9 cellular contexts compared by ENCODE assay signal in genomic region chr1:151840421-151840820, GRCh38. TPM values are rescaled to one million over a fixed set of nuclear protein-coding genes. Genes with fewer than 3 reads are reported as not detected.
DNase-seq lines count a peak whose midpoint lies in the region; ATAC-seq and TF ChIP-seq lines count a peak whose summit lies in the region.
"Had no signal": no experiment of that assay in that cellular context is flagged by ENCODE, and none has a peak within 500 bp of the region (broad histone marks: within the 10 kb centered on the region; RNA-seq: fewer than 3 reads in every experiment).

No MANE protein-coding gene starts in this region.

- peak overlapping the region; percentile 85 for H3K4me3 Mint-ChIP-seq in activated T-cell treated with anti-CD3 and anti-CD28 coated beads, Interleukin-2, amount 50 U/mL, for 24 hours
- H3K4me3 Mint-ChIP-seq in activated naive CD8-positive, alpha-beta T cell treated with anti-CD3 and anti-CD28 coated beads, Interleukin-2, amount 50 U/mL, for 24 hours = peak overlapping the region; percentile 84

- no peak overlapping the region for H3K27ac Mint-ChIP-seq in activated T-cell treated with anti-CD3 and anti-CD28 coated beads, Interleukin-2, amount 50 U/mL, for 24 hours
- H3K27ac Mint-ChIP-seq in activated naive CD8-positive, alpha-beta T cell treated with anti-CD3 and anti-CD28 coated beads, Interleukin-2, amount 50 U/mL, for 24 hours = peak overlapping the region; percentile 14

- no peaks in the 10 kb centered on the region for H3K9me3 ChIP-seq in gastrocnemius medialis

- peaks cover 2% of the 10 kb centered on the region for H3K27me3 ChIP-seq in layer of hippocampus (ENCODE audit: control insufficient read depth, insufficient read depth, low read length)
- H3K27me3 ChIP-seq in gastrocnemius medialis = peaks cover 21 to 30% (median 26%) of the 10 kb centered on the region in 3 donors

- H3K4me3 ChIP-seq in gastrocnemius medialis = no peak overlapping the region

- TF ChIP-seq POLR2A in gastrocnemius medialis (IDR thresholded peaks at IDR 0.05) = no peak

- H3K4me1 ChIP-seq in gastrocnemius medialis = peaks cover 7 to 10% of the 10 kb centered on the region in 2 donors

- TF ChIP-seq CTCF in gastrocnemius medialis (IDR thresholded peaks at IDR 0.05 in 4 of 5, conservative IDR thresholded peaks at IDR 0.05 in 1 of 5) = no peak

- no peak for ATAC-seq in activated naive CD8-positive, alpha-beta T cell treated with anti-CD3 and anti-CD28 coated beads, Interleukin-2, amount 50 U/mL, for 24 hours
- ATAC-seq in HG03095 (IDR thresholded peaks at IDR 0.05; ENCODE audit: unreplicated experiment) = no peak
- no peak for ATAC-seq in gastrocnemius medialis

- DNase-seq in activated T-cell treated with anti-CD3 and anti-CD28 coated beads, Interleukin-2, amount 50 U/mL, for 24 hours = no peak
- DNase-seq in activated T-cell treated with anti-CD3 and anti-CD28 coated beads for 4 hours (no peak), gastrocnemius medialis (no peak)
- DNase-seq in activated naive CD8-positive, alpha-beta T cell treated with anti-CD3 and anti-CD28 coated beads, Interleukin-2, amount 50 U/mL, for 24 hours = no peak
- no peak for DNase-seq in stimulated activated CD4-positive, alpha-beta T cell treated with anti-CD3 and anti-CD28 coated beads, Interleukin-2, amount 100 ng/mL, for 24 hours

- in situ Hi-C loops in gastrocnemius medialis (cut with MboI; ENCODE audit: low sequenced_read_pairs in 4 of 4) = loop anchor here in 3 of 4 donors (10.0 to 25.0 kb wide), 3 partner anchors 76 to 253 kb away; partner anchors contain the start of genes MRPL9 (in 1 of the 3) and SNX27 (in 1 of the 3)

- peaks cover 50% of the 10 kb centered on the region for H3K4me1 Mint-ChIP-seq in activated T-cell treated with anti-CD3 and anti-CD28 coated beads, Interleukin-2, amount 50 U/mL, for 24 hours (ENCODE audit: low read depth)
- H3K4me1 Mint-ChIP-seq in activated naive CD8-positive, alpha-beta T cell treated with anti-CD3 and anti-CD28 coated beads, Interleukin-2, amount 50 U/mL, for 24 hours = peaks cover 47% of the 10 kb centered on the region

- H3K27ac ChIP-seq in layer of hippocampus (ENCODE audit: low read depth, low read length) = peak overlapping the region; percentile 97
- peak overlapping the region; percentile 98 for H3K27ac ChIP-seq in temporal lobe (ENCODE audit: low read depth, low read length)
- no peak overlapping the region for H3K27ac ChIP-seq in gastrocnemius medialis

- intact Hi-C loops in gastrocnemius medialis (cut with DNase I; ENCODE audit: low total_unique reads) = no loop called here

- peaks cover 45% of the 10 kb centered on the region for H3K36me3 Mint-ChIP-seq in activated T-cell treated with anti-CD3 and anti-CD28 coated beads, Interleukin-2, amount 50 U/mL, for 24 hours (ENCODE audit: low read depth)
- H3K36me3 Mint-ChIP-seq in activated naive CD8-positive, alpha-beta T cell treated with anti-CD3 and anti-CD28 coated beads, Interleukin-2, amount 50 U/mL, for 24 hours (ENCODE audit: low read depth) = peaks cover 27% of the 10 kb centered on the region

- H3K27me3 Mint-ChIP-seq in activated T-cell treated with anti-CD3 and anti-CD28 coated beads, Interleukin-2, amount 50 U/mL, for 24 hours = no peaks in the 10 kb centered on the region
- peaks cover 1% of the 10 kb centered on the region for H3K27me3 Mint-ChIP-seq in activated naive CD8-positive, alpha-beta T cell treated with anti-CD3 and anti-CD28 coated beads, Interleukin-2, amount 50 U/mL, for 24 hours

- H3K9me3 Mint-ChIP-seq in activated T-cell treated with anti-CD3 and anti-CD28 coated beads, Interleukin-2, amount 50 U/mL, for 24 hours = no peaks in the 10 kb centered on the region
- no peaks in the 10 kb centered on the region for H3K9me3 Mint-ChIP-seq in activated naive CD8-positive, alpha-beta T cell treated with anti-CD3 and anti-CD28 coated beads, Interleukin-2, amount 50 U/mL, for 24 hours

- H3K36me3 ChIP-seq in gastrocnemius medialis = no peaks in the 10 kb centered on the region

RNA-seq across cellular contexts. Expression of gene C2CD4D, which starts 0.8 kb away (rescaled TPM):
- total RNA-seq in temporal lobe = not detected
- not detected for total RNA-seq in gastrocnemius medialis
- total RNA-seq: mesenteric fat pad had no signal

RNA-seq across cellular contexts. Expression of gene RORC, which starts 8.8 kb away (rescaled TPM):
- total RNA-seq in temporal lobe (under 0.01 TPM), gastrocnemius medialis (100 to 1,000 TPM in 3 of 4 donors, 10 to 100 TPM in 1; 61.3 to 251 (median 163) TPM)

RNA-seq across cellular contexts. Expression of gene THEM5, which starts 13.1 kb away (rescaled TPM):
- total RNA-seq in temporal lobe (not detected), gastrocnemius medialis (not detected)
- total RNA-seq: mesenteric fat pad had no signal

RNA-seq across cellular contexts. Expression of gene LINGO4, which starts 35.2 kb away (rescaled TPM):
- total RNA-seq in temporal lobe = not detected
- 10 to 100 TPM in 2 of 4 donors, 1 to 10 TPM in 2; 4.2 to 24.5 (median 14.3) TPM for total RNA-seq in gastrocnemius medialis
- total RNA-seq: mesenteric fat pad had no signal

RNA-seq across cellular contexts. Expression of gene TDRKH, which starts 50.1 kb away (rescaled TPM):
- 18.7 TPM for total RNA-seq in temporal lobe
- 1 to 10 TPM; 3.9 to 8.3 (median 4.6) TPM for total RNA-seq in gastrocnemius medialis

Comparison
In these comparisons a context has a peak if more than half of its experiments do, and no peak if none do; other contexts are left out.
1. H3K27ac ChIP-seq: peak in layer of hippocampus (single experiment) and temporal lobe (single experiment); none in gastrocnemius medialis (0 of 4).
2. RNA of gene RORC, which starts 8.8 kb away (total RNA-seq): 61.3 to 251 TPM in gastrocnemius medialis; under 0.01 TPM in temporal lobe (single experiment); every median in the first group is over 10 times any median in the second.